Comparison of ENCODE assay signal across 2 cellular contexts in genomic region chr10:6311700-6312330, GRCh38.
TF ChIP-seq lines count a peak whose summit lies in the region.

No MANE protein-coding gene starts in this region.

TF ChIP-seq in GM23338, 12 proteins besides CTCF, POLR2A, EP300 and RAD21 (continued from another document):
- TF ChIP-seq REST (IDR thresholded peaks at IDR 0.05; ENCODE audit: unreplicated experiment): no peak
- no peak for TF ChIP-seq ZNF462 (CRISPR knock-in tag; IDR thresholded peaks at IDR 0.05)
- no peak for TF ChIP-seq ZNF114 (CRISPR knock-in tag; IDR thresholded peaks at IDR 0.05)
- no peak for TF ChIP-seq STAT1 (IDR thresholded peaks at IDR 0.05; ENCODE audit: unreplicated experiment)
- TF ChIP-seq NANOG (IDR thresholded peaks at IDR 0.05; ENCODE audit: borderline replicate concordance): no peak
- no peak for TF ChIP-seq CREB1 (CRISPR knock-in tag; IDR thresholded peaks at IDR 0.05; ENCODE audit: low read depth)
- no peak for TF ChIP-seq ETS1 (IDR thresholded peaks at IDR 0.05)

TF ChIP-seq in SK-N-SH, 30 proteins besides CTCF, POLR2A, EP300 and RAD21 (continued from another document):
- TF ChIP-seq POLR2AphosphoS5 (IDR thresholded peaks at IDR 0.05; ENCODE audit: low read depth, low read length) (no peak), ELF1 (IDR thresholded peaks at IDR 0.05) (no peak), SMC3 (IDR thresholded peaks at IDR 0.05; ENCODE audit: low read depth, low read length) (no peak), TAF1 (IDR thresholded peaks at IDR 0.05; ENCODE audit: borderline replicate concordance, low read depth, low read length) (no peak), USF2 (IDR thresholded peaks at IDR 0.05; ENCODE audit: borderline replicate concordance, low read depth, low read length) (no peak), GATA2 (CRISPR knock-in tag; IDR thresholded peaks at IDR 0.05) (no peak), TEAD4 (IDR thresholded peaks at IDR 0.05; ENCODE audit: borderline replicate concordance, insufficient read depth) (no peak), FOXJ3 (CRISPR knock-in tag; IDR thresholded peaks at IDR 0.05) (no peak), NFIC (IDR thresholded peaks at IDR 0.05; ENCODE audit: borderline replicate concordance) (no peak)
